Comparison of ENCODE assay signal across 1 cellular context in the genomic region with DNA sequence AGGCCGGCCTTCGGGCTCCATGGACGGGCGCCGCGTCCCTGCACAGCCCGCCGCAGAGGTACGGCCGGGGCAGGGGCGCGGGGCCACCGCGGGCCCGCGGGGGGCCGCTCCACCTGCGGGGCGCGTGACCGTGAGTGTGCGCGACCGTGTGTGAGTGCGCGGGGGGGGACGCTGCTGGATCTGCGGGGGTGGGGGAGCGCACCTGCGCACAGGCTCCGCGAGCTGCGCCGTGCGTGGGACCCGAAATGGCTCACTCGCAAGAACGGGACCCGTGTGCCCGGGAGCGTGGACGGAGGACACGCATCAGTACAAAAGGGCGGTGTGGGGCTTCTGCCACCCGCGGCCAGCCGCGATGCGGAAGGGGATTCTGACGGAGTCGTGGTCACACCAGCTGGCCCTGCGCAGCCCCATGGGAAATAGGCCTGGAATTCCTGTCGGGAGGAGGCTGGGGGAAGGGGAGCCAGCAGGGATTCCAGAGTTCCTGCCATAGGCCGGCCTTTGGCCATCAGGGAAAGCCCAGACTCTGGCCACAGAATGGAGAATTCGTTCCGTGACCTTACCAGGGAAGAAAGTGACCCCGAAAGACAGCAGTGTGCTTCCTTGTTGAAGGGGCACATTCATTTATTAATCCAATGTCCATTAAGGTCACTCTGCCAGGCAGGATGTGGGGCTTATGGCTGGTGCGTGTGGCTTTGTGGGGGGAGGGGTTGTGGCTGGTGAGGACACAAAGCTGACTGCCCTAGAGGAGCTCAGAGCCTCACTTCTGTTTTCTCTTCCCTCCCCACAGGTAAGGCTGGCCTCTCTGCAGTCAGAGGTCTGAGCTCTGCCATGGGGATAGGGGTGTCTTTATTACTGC.
TF ChIP-seq lines count a peak whose summit lies in the region.

No MANE protein-coding gene starts in this region.

TF ChIP-seq in K562, 482 proteins besides CTCF, POLR2A, EP300 and RAD21 (continued from another document and continues in another):
- TF ChIP-seq, protein P1, sequence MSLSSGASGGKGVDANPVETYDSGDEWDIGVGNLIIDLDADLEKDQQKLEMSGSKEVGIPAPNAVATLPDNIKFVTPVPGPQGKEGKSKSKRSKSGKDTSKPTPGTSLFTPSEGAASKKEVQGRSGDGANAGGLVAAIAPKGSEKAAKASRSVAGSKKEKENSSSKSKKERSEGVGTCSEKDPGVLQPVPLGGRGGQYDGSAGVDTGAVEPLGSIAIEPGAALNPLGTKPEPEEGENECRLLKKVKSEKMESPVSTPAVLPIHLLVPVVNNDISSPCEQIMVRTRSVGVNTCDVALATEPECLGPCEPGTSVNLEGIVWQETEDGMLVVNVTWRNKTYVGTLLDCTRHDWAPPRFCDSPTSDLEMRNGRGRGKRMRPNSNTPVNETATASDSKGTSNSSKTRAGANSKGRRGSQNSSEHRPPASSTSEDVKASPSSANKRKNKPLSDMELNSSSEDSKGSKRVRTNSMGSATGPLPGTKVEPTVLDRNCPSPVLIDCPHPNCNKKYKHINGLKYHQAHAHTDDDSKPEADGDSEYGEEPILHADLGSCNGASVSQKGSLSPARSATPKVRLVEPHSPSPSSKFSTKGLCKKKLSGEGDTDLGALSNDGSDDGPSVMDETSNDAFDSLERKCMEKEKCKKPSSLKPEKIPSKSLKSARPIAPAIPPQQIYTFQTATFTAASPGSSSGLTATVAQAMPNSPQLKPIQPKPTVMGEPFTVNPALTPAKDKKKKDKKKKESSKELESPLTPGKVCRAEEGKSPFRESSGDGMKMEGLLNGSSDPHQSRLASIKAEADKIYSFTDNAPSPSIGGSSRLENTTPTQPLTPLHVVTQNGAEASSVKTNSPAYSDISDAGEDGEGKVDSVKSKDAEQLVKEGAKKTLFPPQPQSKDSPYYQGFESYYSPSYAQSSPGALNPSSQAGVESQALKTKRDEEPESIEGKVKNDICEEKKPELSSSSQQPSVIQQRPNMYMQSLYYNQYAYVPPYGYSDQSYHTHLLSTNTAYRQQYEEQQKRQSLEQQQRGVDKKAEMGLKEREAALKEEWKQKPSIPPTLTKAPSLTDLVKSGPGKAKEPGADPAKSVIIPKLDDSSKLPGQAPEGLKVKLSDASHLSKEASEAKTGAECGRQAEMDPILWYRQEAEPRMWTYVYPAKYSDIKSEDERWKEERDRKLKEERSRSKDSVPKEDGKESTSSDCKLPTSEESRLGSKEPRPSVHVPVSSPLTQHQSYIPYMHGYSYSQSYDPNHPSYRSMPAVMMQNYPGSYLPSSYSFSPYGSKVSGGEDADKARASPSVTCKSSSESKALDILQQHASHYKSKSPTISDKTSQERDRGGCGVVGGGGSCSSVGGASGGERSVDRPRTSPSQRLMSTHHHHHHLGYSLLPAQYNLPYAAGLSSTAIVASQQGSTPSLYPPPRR (CRISPR knock-in tag; IDR thresholded peaks at IDR 0.05; ENCODE audit: borderline replicate concordance), result no peak
- TF ChIP-seq JUNB (CRISPR knock-in tag; conservative IDR thresholded peaks at IDR 0.05), result no peak
- TF ChIP-seq, protein P2, sequence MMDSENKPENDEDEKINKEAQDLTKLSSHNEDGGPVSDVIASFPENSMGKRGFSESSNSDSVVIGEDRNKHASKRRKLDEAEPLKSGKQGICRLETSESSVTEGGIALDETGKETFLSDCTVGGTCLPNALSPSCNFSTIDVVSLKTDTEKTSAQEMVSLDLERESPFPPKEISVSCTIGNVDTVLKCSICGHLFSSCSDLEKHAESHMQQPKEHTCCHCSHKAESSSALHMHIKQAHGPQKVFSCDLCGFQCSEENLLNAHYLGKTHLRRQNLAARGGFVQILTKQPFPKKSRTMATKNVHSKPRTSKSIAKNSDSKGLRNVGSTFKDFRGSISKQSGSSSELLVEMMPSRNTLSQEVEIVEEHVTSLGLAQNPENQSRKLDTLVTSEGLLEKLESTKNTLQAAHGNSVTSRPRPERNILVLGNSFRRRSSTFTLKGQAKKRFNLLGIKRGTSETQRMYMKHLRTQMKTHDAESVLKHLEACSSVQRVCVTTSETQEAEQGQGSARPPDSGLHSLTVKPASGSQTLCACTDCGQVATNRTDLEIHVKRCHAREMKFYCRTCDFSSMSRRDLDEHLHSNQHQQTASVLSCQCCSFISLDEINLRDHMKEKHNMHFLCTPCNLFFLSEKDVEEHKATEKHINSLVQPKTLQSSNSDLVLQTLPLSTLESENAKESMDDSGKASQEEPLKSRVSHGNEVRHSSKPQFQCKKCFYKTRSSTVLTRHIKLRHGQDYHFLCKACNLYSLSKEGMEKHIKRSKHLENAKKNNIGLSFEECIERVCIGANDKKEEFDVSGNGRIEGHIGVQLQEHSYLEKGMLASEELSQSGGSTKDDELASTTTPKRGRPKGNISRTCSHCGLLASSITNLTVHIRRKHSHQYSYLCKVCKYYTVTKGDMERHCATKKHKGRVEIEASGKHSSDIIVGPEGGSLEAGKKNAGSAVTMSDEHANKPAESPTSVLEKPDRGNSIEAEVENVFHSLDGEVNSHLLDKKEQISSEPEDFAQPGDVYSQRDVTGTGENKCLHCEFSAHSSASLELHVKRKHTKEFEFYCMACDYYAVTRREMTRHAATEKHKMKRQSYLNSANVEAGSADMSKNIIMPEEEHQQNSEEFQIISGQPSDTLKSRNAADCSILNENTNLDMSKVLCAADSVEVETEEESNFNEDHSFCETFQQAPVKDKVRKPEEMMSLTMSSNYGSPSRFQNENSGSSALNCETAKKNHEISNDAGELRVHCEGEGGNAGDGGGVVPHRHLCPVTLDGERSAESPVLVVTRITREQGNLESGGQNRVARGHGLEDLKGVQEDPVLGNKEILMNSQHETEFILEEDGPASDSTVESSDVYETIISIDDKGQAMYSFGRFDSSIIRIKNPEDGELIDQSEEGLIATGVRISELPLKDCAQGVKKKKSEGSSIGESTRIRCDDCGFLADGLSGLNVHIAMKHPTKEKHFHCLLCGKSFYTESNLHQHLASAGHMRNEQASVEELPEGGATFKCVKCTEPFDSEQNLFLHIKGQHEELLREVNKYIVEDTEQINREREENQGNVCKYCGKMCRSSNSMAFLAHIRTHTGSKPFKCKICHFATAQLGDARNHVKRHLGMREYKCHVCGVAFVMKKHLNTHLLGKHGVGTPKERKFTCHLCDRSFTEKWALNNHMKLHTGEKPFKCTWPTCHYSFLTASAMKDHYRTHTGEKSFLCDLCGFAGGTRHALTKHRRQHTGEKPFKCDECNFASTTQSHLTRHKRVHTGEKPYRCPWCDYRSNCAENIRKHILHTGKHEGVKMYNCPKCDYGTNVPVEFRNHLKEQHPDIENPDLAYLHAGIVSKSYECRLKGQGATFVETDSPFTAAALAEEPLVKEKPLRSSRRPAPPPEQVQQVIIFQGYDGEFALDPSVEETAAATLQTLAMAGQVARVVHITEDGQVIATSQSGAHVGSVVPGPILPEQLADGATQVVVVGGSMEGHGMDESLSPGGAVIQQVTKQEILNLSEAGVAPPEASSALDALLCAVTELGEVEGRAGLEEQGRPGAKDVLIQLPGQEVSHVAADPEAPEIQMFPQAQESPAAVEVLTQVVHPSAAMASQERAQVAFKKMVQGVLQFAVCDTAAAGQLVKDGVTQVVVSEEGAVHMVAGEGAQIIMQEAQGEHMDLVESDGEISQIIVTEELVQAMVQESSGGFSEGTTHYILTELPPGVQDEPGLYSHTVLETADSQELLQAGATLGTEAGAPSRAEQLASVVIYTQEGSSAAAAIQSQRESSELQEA (IDR thresholded peaks at IDR 0.05; ENCODE audit: low read depth), result peak; percentile 63; the same call in 1 of the 2 replicates
- no peak for TF ChIP-seq CHD4 (IDR thresholded peaks at IDR 0.05; ENCODE audit: insufficient read depth, insufficient replicate concordance, low read depth, low read length, poor library complexity, severe bottlenecking)
- TF ChIP-seq, protein P3, sequence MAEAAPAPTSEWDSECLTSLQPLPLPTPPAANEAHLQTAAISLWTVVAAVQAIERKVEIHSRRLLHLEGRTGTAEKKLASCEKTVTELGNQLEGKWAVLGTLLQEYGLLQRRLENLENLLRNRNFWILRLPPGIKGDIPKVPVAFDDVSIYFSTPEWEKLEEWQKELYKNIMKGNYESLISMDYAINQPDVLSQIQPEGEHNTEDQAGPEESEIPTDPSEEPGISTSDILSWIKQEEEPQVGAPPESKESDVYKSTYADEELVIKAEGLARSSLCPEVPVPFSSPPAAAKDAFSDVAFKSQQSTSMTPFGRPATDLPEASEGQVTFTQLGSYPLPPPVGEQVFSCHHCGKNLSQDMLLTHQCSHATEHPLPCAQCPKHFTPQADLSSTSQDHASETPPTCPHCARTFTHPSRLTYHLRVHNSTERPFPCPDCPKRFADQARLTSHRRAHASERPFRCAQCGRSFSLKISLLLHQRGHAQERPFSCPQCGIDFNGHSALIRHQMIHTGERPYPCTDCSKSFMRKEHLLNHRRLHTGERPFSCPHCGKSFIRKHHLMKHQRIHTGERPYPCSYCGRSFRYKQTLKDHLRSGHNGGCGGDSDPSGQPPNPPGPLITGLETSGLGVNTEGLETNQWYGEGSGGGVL (CRISPR knock-in tag; IDR thresholded peaks at IDR 0.05), result no peak
- TF ChIP-seq, protein P4, sequence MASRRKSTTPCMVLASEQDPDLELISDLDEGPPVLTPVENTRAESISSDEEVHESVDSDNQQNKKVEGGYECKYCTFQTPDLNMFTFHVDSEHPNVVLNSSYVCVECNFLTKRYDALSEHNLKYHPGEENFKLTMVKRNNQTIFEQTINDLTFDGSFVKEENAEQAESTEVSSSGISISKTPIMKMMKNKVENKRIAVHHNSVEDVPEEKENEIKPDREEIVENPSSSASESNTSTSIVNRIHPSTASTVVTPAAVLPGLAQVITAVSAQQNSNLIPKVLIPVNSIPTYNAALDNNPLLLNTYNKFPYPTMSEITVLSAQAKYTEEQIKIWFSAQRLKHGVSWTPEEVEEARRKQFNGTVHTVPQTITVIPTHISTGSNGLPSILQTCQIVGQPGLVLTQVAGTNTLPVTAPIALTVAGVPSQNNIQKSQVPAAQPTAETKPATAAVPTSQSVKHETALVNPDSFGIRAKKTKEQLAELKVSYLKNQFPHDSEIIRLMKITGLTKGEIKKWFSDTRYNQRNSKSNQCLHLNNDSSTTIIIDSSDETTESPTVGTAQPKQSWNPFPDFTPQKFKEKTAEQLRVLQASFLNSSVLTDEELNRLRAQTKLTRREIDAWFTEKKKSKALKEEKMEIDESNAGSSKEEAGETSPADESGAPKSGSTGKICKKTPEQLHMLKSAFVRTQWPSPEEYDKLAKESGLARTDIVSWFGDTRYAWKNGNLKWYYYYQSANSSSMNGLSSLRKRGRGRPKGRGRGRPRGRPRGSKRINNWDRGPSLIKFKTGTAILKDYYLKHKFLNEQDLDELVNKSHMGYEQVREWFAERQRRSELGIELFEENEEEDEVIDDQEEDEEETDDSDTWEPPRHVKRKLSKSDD (conservative IDR thresholded peaks at IDR 0.05; ENCODE audit: low read length), result no peak
- peak; percentile 9; the same call in 1 of the 2 replicates for TF ChIP-seq NR3C1 (CRISPR knock-in tag; IDR thresholded peaks at IDR 0.05)
- TF ChIP-seq DNMT1 (IDR thresholded peaks at IDR 0.05), result no peak
- TF ChIP-seq RCOR1 (IDR thresholded peaks at IDR 0.05; ENCODE audit: borderline replicate concordance in 1 of 2, low read depth in 2 of 2, low read length in 2 of 2), result 0 out of 4 replicates have a peak, but pooled peaks of 1 of the 2 experiments have one; percentile 2
- TF ChIP-seq POLR3A (IDR thresholded peaks at IDR 0.05; ENCODE audit: borderline replicate concordance, extremely low read depth, insufficient read depth, insufficient read length), result no peak
- TF ChIP-seq MYC (IDR thresholded peaks at IDR 0.05; ENCODE audit: low read depth, low read length), result no peak
- TF ChIP-seq MYC (CRISPR knock-in tag; IDR thresholded peaks at IDR 0.05; ENCODE audit: borderline replicate concordance, low read depth), result peak; percentile 93
- TF ChIP-seq, protein P5, sequence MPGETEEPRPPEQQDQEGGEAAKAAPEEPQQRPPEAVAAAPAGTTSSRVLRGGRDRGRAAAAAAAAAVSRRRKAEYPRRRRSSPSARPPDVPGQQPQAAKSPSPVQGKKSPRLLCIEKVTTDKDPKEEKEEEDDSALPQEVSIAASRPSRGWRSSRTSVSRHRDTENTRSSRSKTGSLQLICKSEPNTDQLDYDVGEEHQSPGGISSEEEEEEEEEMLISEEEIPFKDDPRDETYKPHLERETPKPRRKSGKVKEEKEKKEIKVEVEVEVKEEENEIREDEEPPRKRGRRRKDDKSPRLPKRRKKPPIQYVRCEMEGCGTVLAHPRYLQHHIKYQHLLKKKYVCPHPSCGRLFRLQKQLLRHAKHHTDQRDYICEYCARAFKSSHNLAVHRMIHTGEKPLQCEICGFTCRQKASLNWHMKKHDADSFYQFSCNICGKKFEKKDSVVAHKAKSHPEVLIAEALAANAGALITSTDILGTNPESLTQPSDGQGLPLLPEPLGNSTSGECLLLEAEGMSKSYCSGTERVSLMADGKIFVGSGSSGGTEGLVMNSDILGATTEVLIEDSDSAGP (CRISPR knock-in tag; IDR thresholded peaks at IDR 0.05), result no peak
- no peak for TF ChIP-seq ARID2 (IDR thresholded peaks at IDR 0.05)
- TF ChIP-seq SRSF1 (IDR thresholded peaks at IDR 0.05; ENCODE audit: low read depth, low read length), result no peak
- TF ChIP-seq, protein P6, sequence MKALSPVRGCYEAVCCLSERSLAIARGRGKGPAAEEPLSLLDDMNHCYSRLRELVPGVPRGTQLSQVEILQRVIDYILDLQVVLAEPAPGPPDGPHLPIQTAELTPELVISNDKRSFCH (CRISPR knock-in tag; IDR thresholded peaks at IDR 0.05), result no peak
- TF ChIP-seq, protein P6 (tag; IDR thresholded peaks at IDR 0.05), result no peak
- TF ChIP-seq, protein P7, sequence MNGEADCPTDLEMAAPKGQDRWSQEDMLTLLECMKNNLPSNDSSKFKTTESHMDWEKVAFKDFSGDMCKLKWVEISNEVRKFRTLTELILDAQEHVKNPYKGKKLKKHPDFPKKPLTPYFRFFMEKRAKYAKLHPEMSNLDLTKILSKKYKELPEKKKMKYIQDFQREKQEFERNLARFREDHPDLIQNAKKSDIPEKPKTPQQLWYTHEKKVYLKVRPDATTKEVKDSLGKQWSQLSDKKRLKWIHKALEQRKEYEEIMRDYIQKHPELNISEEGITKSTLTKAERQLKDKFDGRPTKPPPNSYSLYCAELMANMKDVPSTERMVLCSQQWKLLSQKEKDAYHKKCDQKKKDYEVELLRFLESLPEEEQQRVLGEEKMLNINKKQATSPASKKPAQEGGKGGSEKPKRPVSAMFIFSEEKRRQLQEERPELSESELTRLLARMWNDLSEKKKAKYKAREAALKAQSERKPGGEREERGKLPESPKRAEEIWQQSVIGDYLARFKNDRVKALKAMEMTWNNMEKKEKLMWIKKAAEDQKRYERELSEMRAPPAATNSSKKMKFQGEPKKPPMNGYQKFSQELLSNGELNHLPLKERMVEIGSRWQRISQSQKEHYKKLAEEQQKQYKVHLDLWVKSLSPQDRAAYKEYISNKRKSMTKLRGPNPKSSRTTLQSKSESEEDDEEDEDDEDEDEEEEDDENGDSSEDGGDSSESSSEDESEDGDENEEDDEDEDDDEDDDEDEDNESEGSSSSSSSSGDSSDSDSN (IDR thresholded peaks at IDR 0.05; ENCODE audit: borderline replicate concordance in 1 of 2, low read depth in 2 of 2, low read length in 2 of 2), result peak in 1 of 2 experiments; percentile 59; a peak in 1 of 4 replicates
- TF ChIP-seq, protein P8, sequence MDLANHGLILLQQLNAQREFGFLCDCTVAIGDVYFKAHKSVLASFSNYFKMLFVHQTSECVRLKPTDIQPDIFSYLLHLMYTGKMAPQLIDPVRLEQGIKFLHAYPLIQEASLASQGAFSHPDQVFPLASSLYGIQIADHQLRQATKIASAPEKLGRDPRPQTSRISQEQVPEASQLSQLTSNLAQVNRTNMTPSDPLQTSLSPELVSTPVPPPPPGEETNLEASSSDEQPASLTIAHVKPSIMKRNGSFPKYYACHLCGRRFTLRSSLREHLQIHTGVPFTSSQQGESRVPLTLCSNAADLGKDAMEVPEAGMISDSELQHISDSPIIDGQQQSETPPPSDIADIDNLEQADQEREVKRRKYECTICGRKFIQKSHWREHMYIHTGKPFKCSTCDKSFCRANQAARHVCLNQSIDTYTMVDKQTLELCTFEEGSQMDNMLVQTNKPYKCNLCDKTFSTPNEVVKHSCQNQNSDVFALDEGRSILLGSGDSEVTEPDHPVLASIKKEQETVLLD (IDR thresholded peaks at IDR 0.05), result 0 out of 2 replicates have a peak, but pooled peaks have one; percentile 39
